ENCODE assay signal across 9 cellular contexts in the genomic region with DNA sequence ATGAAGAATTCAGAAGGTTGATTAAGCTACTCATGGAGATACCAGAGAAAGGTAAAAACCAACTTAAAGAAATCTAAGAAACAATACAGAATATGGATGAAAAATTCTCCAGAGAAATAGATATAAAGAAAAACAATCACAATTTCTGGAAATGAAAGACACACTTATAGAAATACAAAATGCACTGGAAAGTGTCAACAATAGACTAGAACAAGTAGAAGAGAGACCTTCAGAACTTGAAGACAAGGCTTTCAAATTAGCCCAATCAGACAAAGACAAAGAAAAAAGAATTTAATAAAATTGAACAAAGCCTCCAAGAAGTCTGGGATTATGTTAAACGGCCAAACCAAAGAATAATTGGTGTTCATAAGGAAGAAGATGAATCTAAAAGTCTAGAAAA. TPM values are rescaled to one million over a fixed set of nuclear protein-coding genes. Genes with fewer than 3 reads are reported as not detected.
"Had no signal": no experiment of that assay in that cellular context is flagged by ENCODE, and none has a peak within 500 bp of the region (broad histone marks: within the 10 kb centered on the region; RNA-seq: fewer than 3 reads in every experiment).

No MANE protein-coding gene starts in this region.

- H2AFZ ChIP-seq: GM23248 had no signal

- H3K4me3 ChIP-seq: GM23248, HAP-1 had no signal

- H3K27ac Mint-ChIP-seq: HFFc6, IgD-negative memory B cell had no signal

- H3K4me3 Mint-ChIP-seq: HFFc6, IgD-negative memory B cell had no signal

- H3K36me3 ChIP-seq: HAP-1 had no signal

- H3K4me1 ChIP-seq: HAP-1 had no signal

- FAIRE-seq: HTR-8/SVneo had no signal

- DNase-seq: GM23248, GOT3, H7, HFFc6, KG1 had no signal

- ATAC-seq: HCT116 had no signal

- H3K27ac ChIP-seq: GM23248 had no signal

- H3K9ac ChIP-seq: GM23248 had no signal

- H3K4me1 Mint-ChIP-seq: IgD-negative memory B cell had no signal

RNA-seq across cellular contexts. Expression of a gene that starts 9.6 kb away (rescaled TPM):
- polyA plus RNA-seq: IgD-negative memory B cell had no signal
